Comparison of ENCODE assay signal across 9 cellular contexts in genomic region chr2:29920130-29920577, GRCh38. TPM values are rescaled to one million over a fixed set of nuclear protein-coding genes. Genes with fewer than 3 reads are reported as not detected.
DNase-seq lines count a peak whose midpoint lies in the region; ATAC-seq, FAIRE-seq and TF ChIP-seq lines count a peak whose summit lies in the region.
"Had no signal": no experiment of that assay in that cellular context is flagged by ENCODE, and none has a peak within 500 bp of the region (broad histone marks: within the 10 kb centered on the region; RNA-seq: fewer than 3 reads in every experiment).

No MANE protein-coding gene starts in this region.

- 2% methylated on average over 35 of the region's 40 CpGs; no CpG with 5 or more reads in 1 of the 2 experiments for WGBS in H1 (ENCODE audit: extremely low coverage in 1 of 2, insufficient coverage in 1 of 2, insufficient read length in 1 of 2, insufficient replicate concordance in 2 of 2, low coverage in 1 of 2, low lambda C conversion rate in 2 of 2, missing lambda C conversion rate in 1 of 2), 2 experiments

- no peak overlapping the region for H3K18ac ChIP-seq in H1 (ENCODE audit: extremely low read depth, low read length)

- TF ChIP-seq CTCF in WERI-Rb-1 (IDR thresholded peaks at IDR 0.05; ENCODE audit: low read depth, low read length) (no peak), H1 (IDR thresholded peaks at IDR 0.05; ENCODE audit: control extremely low read depth in 1 of 3, insufficient read depth in 1 of 3, low read depth in 1 of 3, low read length in 3 of 3) (no peak), mesothelial cell of epicardium (IDR thresholded peaks at IDR 0.05; ENCODE audit: unreplicated experiment) (no peak)

- TF ChIP-seq POLR2A in H1 (IDR thresholded peaks at IDR 0.05; ENCODE audit: control extremely low read depth in 1 of 2, low read depth in 2 of 2, low read length in 2 of 2) = no peak

- no peak overlapping the region for H3K56ac ChIP-seq in H1 (replicated peaks; ENCODE audit: insufficient read length, low read depth, low read length)

- H3K27ac ChIP-seq in WERI-Rb-1 (no peak overlapping the region), H1 (ENCODE audit: low read depth, low read length) (no peak overlapping the region), substantia nigra (ENCODE audit: low read depth, low read length, poor library complexity, severe bottlenecking) (no peak overlapping the region)
- H3K27ac ChIP-seq: 22Rv1 had no signal

- H3K4me3 ChIP-seq in WERI-Rb-1 (ENCODE audit: low read depth, low read length) (peak overlapping the region; percentile 76), H1 (ENCODE audit: extremely low read depth in 1 of 4, insufficient read depth in 2 of 4, low read depth in 3 of 4, low read length in 4 of 4) (peak overlapping the region; percentile 39 to 66 (median 59); a peak in 7 of 8 replicates)

- no peak; a peak in 1 of 3 replicates for TF ChIP-seq EP300 in H1 (IDR thresholded peaks at IDR 0.05; ENCODE audit: borderline replicate concordance in 1 of 2, low read depth in 2 of 2, low read length in 2 of 2)

- H3K4ac ChIP-seq in H1 (replicated peaks; ENCODE audit: insufficient read length, low read depth, low read length) = no peak overlapping the region

- no peak overlapping the region for H4K5ac ChIP-seq in H1 (ENCODE audit: insufficient read length, low read depth, low read length)

- no peaks in the 10 kb centered on the region for H3K79me2 ChIP-seq in H1 (ENCODE audit: control insufficient read depth in 1 of 2, insufficient read depth in 2 of 2, low read length in 2 of 2)

- H3K4me2 ChIP-seq in H1 (ENCODE audit: insufficient read depth in 1 of 2, low read depth in 2 of 2, low read length in 2 of 2) = peak overlapping the region; percentile 88 to 97

- CTCF ChIA-PET in H1 (lab: Charles Lee; ENCODE audit: partially characterized antibody) = interaction anchor here (0.6 to 10.7 kb wide), 14 partner anchors 8 to 961 kb away, joined by 3 to 196 read pairs (median 4); no protein-coding TSS in a partner anchor

- no peak overlapping the region for H2AK5ac ChIP-seq in H1 (ENCODE audit: low read depth, low read length)

- H3K27me3 Mint-ChIP-seq in mesothelial cell of epicardium (ENCODE audit: low read depth) = peaks cover 93% of the 10 kb centered on the region

- peaks cover 7% of the 10 kb centered on the region for H3K4me1 Mint-ChIP-seq in mesothelial cell of epicardium

- H2BK12ac ChIP-seq in H1 (ENCODE audit: low read depth, low read length) = no peak overlapping the region

- H3K9me3 Mint-ChIP-seq in mesothelial cell of epicardium = no peaks in the 10 kb centered on the region

- no peak overlapping the region for H2BK120ac ChIP-seq in H1 (replicated peaks; ENCODE audit: low read depth, low read length)

- H3K36me3 Mint-ChIP-seq in mesothelial cell of epicardium = no peaks in the 10 kb centered on the region

- ATAC-seq in HG02840 (IDR thresholded peaks at IDR 0.05; ENCODE audit: low FRiP score, unreplicated experiment) = no peak

- H3K27ac Mint-ChIP-seq in mesothelial cell of epicardium = no peak overlapping the region

- DNase-seq in DMS53 (lab: John Stamatoyannopoulos, UW) = peak; percentile 67
- DNase-seq in DMS53 treated with DMSO at 0.1 percent for 48 hours (lab: John Stamatoyannopoulos, UW; ENCODE audit: unreplicated experiment) = no peak
- DNase-seq in WERI-Rb-1 = peak; percentile 26
- DNase-seq in H1 (ENCODE audit: low read depth in 1 of 2, low spot score in 2 of 2) = peak in 1 of 2 experiments; percentile 96
- DNase-seq in mesothelial cell of epicardium (ENCODE audit: low spot score in 2 of 2, unreplicated experiment in 2 of 2) = peak; percentile 90 to 94
- DNase-seq in substantia nigra (lab: John Stamatoyannopoulos, UW) = peak in 38 of 49 donors; percentile 5 to 63 (median 40)
- DNase-seq in middle frontal gyrus (ENCODE audit: extremely low spot score, low spot score) = no peak

- peak; percentile 16 to 28; a peak in 1 of 4 replicates for TF ChIP-seq RAD21 in H1 (IDR thresholded peaks at IDR 0.05 in 1 of 2, conservative IDR thresholded peaks at IDR 0.05 in 1 of 2; ENCODE audit: low read depth in 2 of 2, low read length in 2 of 2)

- FAIRE-seq in H1 (lab: Jason Lieb, UNC) = no peak

- H3K79me1 ChIP-seq in H1 (ENCODE audit: low read depth, low read length) = no peaks in the 10 kb centered on the region

- H2BK5ac ChIP-seq in H1 (ENCODE audit: low read depth, low read length) = no peak overlapping the region

- H2BK20ac ChIP-seq in H1 (ENCODE audit: low read length) = no peak overlapping the region

- H3K4me1 ChIP-seq in H1 (replicated peaks in 1 of 4; ENCODE audit: control insufficient read depth in 3 of 4, insufficient read depth in 4 of 4, low read length in 3 of 4) = peaks cover 3 to 18% (median 6%) of the 10 kb centered on the region in 4 experiments; a peak in 6 of 7 replicates

- peaks cover 4 to 8% of the 10 kb centered on the region in 2 experiments for H4K20me1 ChIP-seq in H1 (replicated peaks in 1 of 2; ENCODE audit: control insufficient read depth in 1 of 2, insufficient read depth in 2 of 2, low read length in 2 of 2)

- POLR2A ChIA-PET in H1 (lab: Charles Lee; ENCODE audit: partially characterized antibody) = interaction anchor here (0.8 to 1.7 kb wide), 4 partner anchors 12 to 111 kb away, joined by 3 to 6 read pairs (median 3); no protein-coding TSS in a partner anchor

- H3K9ac ChIP-seq in H1 (replicated peaks in 1 of 4; ENCODE audit: extremely low read depth in 1 of 4, low read depth in 3 of 4, low read length in 3 of 4) = 0 out of 7 replicates have a peak overlapping the region, but pooled peaks of 1 of the 4 experiments have one; percentile 7

- no peak overlapping the region for H4K91ac ChIP-seq in H1 (replicated peaks; ENCODE audit: insufficient read length, low read length)

- no peak overlapping the region for H3K14ac ChIP-seq in H1 (ENCODE audit: insufficient read length)

- peaks cover 17% of the 10 kb centered on the region for H3K23me2 ChIP-seq in H1 (ENCODE audit: low read depth, low read length)

- H2BK15ac ChIP-seq in H1 (ENCODE audit: low read length) = no peak overlapping the region

- H3K4me3 Mint-ChIP-seq in mesothelial cell of epicardium = peak overlapping the region; percentile 26

- H3K9me3 ChIP-seq in WERI-Rb-1 (ENCODE audit: severe bottlenecking) (no peaks in the 10 kb centered on the region), H1 (ENCODE audit: insufficient read depth in 2 of 2, low read depth in 1 of 2, low read length in 1 of 2) (no peaks in the 10 kb centered on the region)

- H4K8ac ChIP-seq in H1 (ENCODE audit: extremely low read depth, insufficient read depth, low read length) = peak overlapping the region; percentile 31

- H3K23ac ChIP-seq in H1 (ENCODE audit: insufficient read length) = no peak overlapping the region

- H2AFZ ChIP-seq in H1 (ENCODE audit: low read length) = no peak overlapping the region

- peaks cover 34% of the 10 kb centered on the region for H3K27me3 ChIP-seq in WERI-Rb-1 (ENCODE audit: insufficient read depth, low read depth, severe bottlenecking)
- peaks cover 20 to 33% (median 30%) of the 10 kb centered on the region in 4 experiments for H3K27me3 ChIP-seq in H1 (replicated peaks in 1 of 4; ENCODE audit: control insufficient read depth in 3 of 4, extremely low read depth in 1 of 4, insufficient read depth in 3 of 4, low read length in 3 of 4)

- H3K36me3 ChIP-seq in WERI-Rb-1 = no peaks in the 10 kb centered on the region
- H3K36me3 ChIP-seq in H1 (ENCODE audit: control insufficient read depth in 2 of 4, insufficient read depth in 4 of 4, low read length in 3 of 4) = no peaks in the 10 kb centered on the region

TF ChIP-seq in H1, 55 proteins besides CTCF, POLR2A, EP300 and RAD21 (continues in another document):
- no peak for TF ChIP-seq RNF2 (IDR thresholded peaks at IDR 0.05; ENCODE audit: borderline replicate concordance, low read depth, low read length, missing control alignments, poor library complexity, severe bottlenecking)
- TF ChIP-seq NRF1 (IDR thresholded peaks at IDR 0.05; ENCODE audit: low read depth, low read length) = peak; percentile 19; the same call in 1 of the 2 replicates
- no peak for TF ChIP-seq EGR1 (IDR thresholded peaks at IDR 0.05; ENCODE audit: borderline replicate concordance, low read depth, low read length)
- no peak for TF ChIP-seq CTBP2 (IDR thresholded peaks at IDR 0.05; ENCODE audit: borderline replicate concordance, insufficient read depth, insufficient read length, low read length)
- no peak for TF ChIP-seq RXRA (IDR thresholded peaks at IDR 0.05; ENCODE audit: insufficient read depth, low read depth, low read length)
- TF ChIP-seq CEBPB (IDR thresholded peaks at IDR 0.05; ENCODE audit: low read depth, low read length) = no peak
- TF ChIP-seq ATF3 (IDR thresholded peaks at IDR 0.05; ENCODE audit: insufficient read depth, low read depth, low read length) = no peak
- 0 out of 2 replicates have a peak, but pooled peaks have one; percentile 19 for TF ChIP-seq TEAD4 (IDR thresholded peaks at IDR 0.05; ENCODE audit: low read depth, low read length)
- TF ChIP-seq FOSL1 (IDR thresholded peaks at IDR 0.05; ENCODE audit: insufficient read depth, low read depth, low read length) = no peak
- no peak for TF ChIP-seq MAFK (IDR thresholded peaks at IDR 0.05; ENCODE audit: low read depth, low read length)
- TF ChIP-seq SIRT6 (IDR thresholded peaks at IDR 0.05; ENCODE audit: low read length) = no peak
- no peak; the same call in 1 of the 2 replicates for TF ChIP-seq SUZ12 (IDR thresholded peaks at IDR 0.05; ENCODE audit: low read length)
- no peak for TF ChIP-seq TAF7 (optimal IDR thresholded peaks at IDR 0.05; ENCODE audit: borderline replicate concordance, low read depth, low read length)
- TF ChIP-seq SAP30 (IDR thresholded peaks at IDR 0.05; ENCODE audit: insufficient read depth, insufficient replicate concordance, low read length) = no peak
- TF ChIP-seq CHD2 (IDR thresholded peaks at IDR 0.05; ENCODE audit: low read length) = no peak
- no peak for TF ChIP-seq ASH2L (IDR thresholded peaks at IDR 0.05; ENCODE audit: low read length)

RNA-seq across cellular contexts. Expression of gene ALK, which starts 1.2 kb away (rescaled TPM):
- 0.09 and 0.10 TPM in 2 replicates for total RNA-seq in H1 (2021; fragmentation: NEBNext Ultra II Directional; extraction: Animal tissue kit (Norgen Biotek cat#: 25700))
- 0.02 and 0.08 TPM in 2 replicates for polyA plus RNA-seq in H1 (2011; rRNA removed)
- 0.05 TPM for polyA plus RNA-seq in H1 (2011; cell fraction: cytosol; rRNA removed)
- polyA plus RNA-seq in H1 (2011; cell fraction: nucleus; rRNA removed) = 0.19 TPM
- polyA plus RNA-seq in H1 (2012, experiment 1 of 2) = 0.07 TPM in 1 of 4 replicates, not detected in the others
- 0.04 TPM for polyA plus RNA-seq in H1 (2012, experiment 2 of 2)
- 0.06 TPM for polyA plus RNA-seq in H1 (2013, experiment 1 of 2)
- 0.04 TPM for polyA plus RNA-seq in H1 (2013, experiment 2 of 2)
- 0.07 and 0.32 TPM in 2 replicates for polyA minus RNA-seq in H1 (2011; rRNA and poly(A)+ RNA removed)
- polyA minus RNA-seq in H1 (2011; cell fraction: cytosol; rRNA and poly(A)+ RNA removed) = not detected
- 0.40 TPM for polyA minus RNA-seq in H1 (2011; cell fraction: nucleus; rRNA and poly(A)+ RNA removed)
- 0.09 to 0.23 TPM (median 0.13 TPM) in 3 replicates for total RNA-seq in mesothelial cell of epicardium

Comparison
In these comparisons a context has a peak if more than half of its experiments do, and no peak if none do; other contexts are left out.
1. DNase-seq: peak in DMS53 (single experiment), WERI-Rb-1 (single experiment), mesothelial cell of epicardium (2 of 2) and substantia nigra (38 of 49); none in DMS53 treated with DMSO at 0.1 percent for 48 hours (single experiment) and middle frontal gyrus (single experiment).